27 cellular contexts compared by ENCODE assay signal in genomic region chr7:28858206-28858605, GRCh38.
DNase-seq lines count a peak whose midpoint lies in the region; ATAC-seq, FAIRE-seq and TF ChIP-seq lines count a peak whose summit lies in the region.
"Had no signal": no experiment of that assay in that cellular context is flagged by ENCODE, and none has a peak within 500 bp of the region (broad histone marks: within the 10 kb centered on the region; RNA-seq: fewer than 3 reads in every experiment).

No MANE protein-coding gene starts in this region.

- H3K4me2 ChIP-seq in keratinocyte (ENCODE audit: control insufficient read depth, extremely low read depth, insufficient read depth, low read depth, low read length) = no peak overlapping the region

- H3K9me3 ChIP-seq in MG63 (no peaks in the 10 kb centered on the region), keratinocyte (ENCODE audit: control insufficient read depth, low read depth, low read length) (no peaks in the 10 kb centered on the region)
- H3K9me3 ChIP-seq: BE2C, tibial nerve had no signal

- H3K36me3 ChIP-seq in MG63 (no peaks in the 10 kb centered on the region), keratinocyte (ENCODE audit: control insufficient read depth in 2 of 2, extremely low read depth in 1 of 2, insufficient read depth in 2 of 2, low read length in 2 of 2) (no peaks in the 10 kb centered on the region)
- H3K36me3 ChIP-seq: BE2C, tibial nerve had no signal

- H3K36me3 Mint-ChIP-seq in activated T-cell treated with anti-CD3 and anti-CD28 coated beads, Interleukin-2, amount 50 U/mL, for 24 hours (ENCODE audit: low read depth) = no peaks in the 10 kb centered on the region
- H3K36me3 Mint-ChIP-seq: mesothelial cell of epicardium had no signal

- peaks cover 72% of the 10 kb centered on the region for H3K27me3 Mint-ChIP-seq in activated T-cell treated with anti-CD3 and anti-CD28 coated beads, Interleukin-2, amount 50 U/mL, for 24 hours

- H3K4me1 ChIP-seq in keratinocyte (ENCODE audit: control insufficient read depth, extremely low read depth, insufficient read depth, low read length) = peaks cover 33% of the 10 kb centered on the region
- H3K4me1 ChIP-seq: BE2C had no signal

- no peaks in the 10 kb centered on the region for H3K27me3 ChIP-seq in MG63
- H3K27me3 ChIP-seq in keratinocyte (ENCODE audit: control insufficient read depth, extremely low read depth, insufficient read depth, low read length) = peaks cover 7% of the 10 kb centered on the region
- H3K27me3 ChIP-seq: tibial nerve had no signal

- no peaks in the 10 kb centered on the region for H3K9me1 ChIP-seq in keratinocyte (ENCODE audit: control insufficient read depth, extremely low read depth, insufficient read depth, low read length)

- no peak overlapping the region for H3K27ac Mint-ChIP-seq in activated T-cell treated with anti-CD3 and anti-CD28 coated beads, Interleukin-2, amount 50 U/mL, for 24 hours
- H3K27ac Mint-ChIP-seq: activated CD4-positive, alpha-beta T cell treated with anti-CD3 and anti-CD28 coated beads, Interleukin-2, amount 10 ng/mL, durations not matched to agents 7 days and 5 days; endodermal cell; mesothelial cell of epicardium; nephron had no signal

- H3K9ac ChIP-seq in keratinocyte (ENCODE audit: control insufficient read depth, extremely low read depth, insufficient read depth, low read length) = no peak overlapping the region

- no peaks in the 10 kb centered on the region for H3K79me2 ChIP-seq in keratinocyte (ENCODE audit: control insufficient read depth, insufficient read depth, low read length)

- H3K4me1 Mint-ChIP-seq in activated T-cell treated with anti-CD3 and anti-CD28 coated beads, Interleukin-2, amount 50 U/mL, for 24 hours (ENCODE audit: low read depth) = peaks cover 11% of the 10 kb centered on the region

- H3K27ac ChIP-seq in keratinocyte (ENCODE audit: control insufficient read depth, insufficient read depth, low read length) = no peak overlapping the region
- H3K27ac ChIP-seq: tibial nerve had no signal

- no peak overlapping the region for H3K4me3 Mint-ChIP-seq in activated T-cell treated with anti-CD3 and anti-CD28 coated beads, Interleukin-2, amount 50 U/mL, for 24 hours
- H3K4me3 Mint-ChIP-seq: activated CD4-positive, alpha-beta T cell treated with anti-CD3 and anti-CD28 coated beads, Interleukin-2, amount 10 ng/mL, durations not matched to agents 7 days and 5 days; endodermal cell; IgD-negative memory B cell; mesothelial cell of epicardium; nephron had no signal

- no peak overlapping the region for H2AFZ ChIP-seq in keratinocyte (ENCODE audit: control insufficient read depth, low read length)

- peak; percentile 71 for FAIRE-seq in keratinocyte (lab: Jason Lieb, UNC)
- FAIRE-seq: GM19239, H54 had no signal

- H4K20me1 ChIP-seq in keratinocyte (ENCODE audit: control insufficient read depth, extremely low read depth, insufficient read depth, low read length) = no peaks in the 10 kb centered on the region

- no peak for ATAC-seq in GM18907 (IDR thresholded peaks at IDR 0.05; ENCODE audit: unreplicated experiment)
- ATAC-seq: left cardiac atrium; stimulated activated naive CD8-positive, alpha-beta T cell treated with anti-CD3 and anti-CD28 coated beads, Interleukin-15, Interleukin-2, amounts not matched to agents 100 U/mL and 50 U/mL, for 24 hours had no signal

- TF ChIP-seq CTCF in keratinocyte (optimal IDR thresholded peaks at IDR 0.05 in 1 of 3, IDR thresholded peaks at IDR 0.05 in 1 of 3, conservative IDR thresholded peaks at IDR 0.05 in 1 of 3; ENCODE audit: extremely low read depth in 1 of 3, insufficient read depth in 2 of 3, low read length in 3 of 3) = no peak

- peak; percentile 69 for DNase-seq in EL
- peak; percentile 79 for DNase-seq in MG63
- peak; percentile 52 for DNase-seq in dedifferentiated amniotic fluid mesenchymal stem cell (ENCODE audit: extremely low spot score)
- DNase-seq in keratinocyte (ENCODE audit: low read depth, low spot score) = no peak
- no peak for DNase-seq in pons (ENCODE audit: low spot score)
- no peak for DNase-seq in activated T-cell treated with anti-CD3 and anti-CD28 coated beads, Interleukin-2, amount 50 U/mL, for 24 hours
- no peak for DNase-seq in NCI-H510A treated with DMSO at 0.1 percent for 48 hours (lab: John Stamatoyannopoulos, UW)
- DNase-seq: activated CD4-positive, alpha-beta T cell treated with anti-CD3 and anti-CD28 coated beads, Interleukin-2, amount 10 ng/mL, durations not matched to agents 7 days and 5 days; activated effector memory CD4-positive, alpha-beta T cell treated with anti-CD3 and anti-CD28 coated beads, Interleukin-2, amount 50 U/mL, for 16 hours; BE2C; endodermal cell; left cardiac atrium; MV-4-11; NCI-H1930; NK-92 treated with Interleukin-12 subunit alpha and Interleukin-12 subunit beta, amount 100 ng/mL, for 24 hours; posterior cingulate gyrus; RPMI8226; stimulated activated CD4-positive, alpha-beta T cell treated with anti-CD3 and anti-CD28 coated beads, Interleukin-2, amount 100 ng/mL, for 24 hours; stimulated activated naive CD8-positive, alpha-beta T cell treated with anti-CD3 and anti-CD28 coated beads, Interleukin-15, Interleukin-2, amounts not matched to agents 100 U/mL and 50 U/mL, for 24 hours; SW 1271 had no signal

- dilution Hi-C loops in keratinocyte (cut with MboI; ENCODE audit: extremely low pct_ligation_motif_present, low sequenced_read_pairs) = no loop called here

- H3K4me3 ChIP-seq in MG63 = no peak overlapping the region
- no peak overlapping the region for H3K4me3 ChIP-seq in keratinocyte (ENCODE audit: control insufficient read depth in 2 of 3, extremely low read depth in 1 of 3, insufficient read depth in 2 of 3, low read depth in 1 of 3, low read length in 3 of 3)
- H3K4me3 ChIP-seq: tibial nerve had no signal

- H3K9me3 Mint-ChIP-seq in activated T-cell treated with anti-CD3 and anti-CD28 coated beads, Interleukin-2, amount 50 U/mL, for 24 hours = no peaks in the 10 kb centered on the region
- H3K9me3 Mint-ChIP-seq: activated CD4-positive, alpha-beta T cell treated with anti-CD3 and anti-CD28 coated beads, Interleukin-2, amount 10 ng/mL, durations not matched to agents 7 days and 5 days; IgD-negative memory B cell; mesothelial cell of epicardium; nephron had no signal

Comparison
In these comparisons a context has a peak if more than half of its experiments do, and no peak if none do; other contexts are left out.
1. DNase-seq: peak in EL (single experiment), MG63 (single experiment) and dedifferentiated amniotic fluid mesenchymal stem cell (single experiment); none in keratinocyte (single experiment), pons (single experiment), activated T-cell treated with anti-CD3 and anti-CD28 coated beads, Interleukin-2, amount 50 U/mL, for 24 hours (single experiment) and NCI-H510A treated with DMSO at 0.1 percent for 48 hours (single experiment).